Comparison of ENCODE assay signal across 23 cellular contexts in the genomic region with DNA sequence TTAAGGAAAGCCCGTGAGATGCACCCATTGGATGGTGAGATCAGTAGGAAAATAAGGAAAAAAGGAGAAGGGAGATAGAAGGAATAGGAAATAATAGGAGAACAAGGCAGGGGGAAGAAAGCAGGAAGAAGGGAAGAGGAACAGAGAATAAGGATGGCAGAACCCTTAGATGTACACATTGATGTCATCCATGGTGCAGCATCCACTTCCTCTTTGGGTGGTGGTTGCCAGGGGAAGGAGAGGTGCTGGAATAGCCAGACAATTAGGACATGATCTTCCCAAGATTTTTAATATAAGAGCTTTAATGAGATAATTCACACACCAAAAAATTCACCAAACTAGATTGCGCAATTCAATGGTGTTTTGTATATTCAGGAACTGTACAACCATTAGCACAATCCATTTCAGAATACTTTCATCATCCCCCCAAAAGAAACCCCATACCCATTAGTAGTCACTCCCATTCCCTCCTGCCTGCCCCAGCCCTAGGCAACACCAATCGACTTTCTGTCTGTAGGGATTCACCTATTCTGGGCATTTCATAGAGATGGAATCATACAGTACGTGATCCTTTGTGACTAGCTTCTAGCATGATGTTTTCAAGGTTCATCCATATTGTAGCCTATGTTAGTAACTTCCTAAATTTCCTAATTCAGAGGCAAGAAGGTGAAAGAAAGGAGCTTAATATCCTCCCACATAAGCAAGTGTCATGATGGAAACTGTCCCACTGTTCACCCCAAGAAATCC.
DNase-seq lines count a peak whose midpoint lies in the region; ATAC-seq, FAIRE-seq and TF ChIP-seq lines count a peak whose summit lies in the region.
"Had no signal": no experiment of that assay in that cellular context is flagged by ENCODE, and none has a peak within 500 bp of the region (broad histone marks: within the 10 kb centered on the region; RNA-seq: fewer than 3 reads in every experiment).

No MANE protein-coding gene starts in this region.

- TF ChIP-seq CTCF in A549 (IDR thresholded peaks at IDR 0.05) = no peak
- no peak for TF ChIP-seq CTCF in H1 (IDR thresholded peaks at IDR 0.05; ENCODE audit: control extremely low read depth in 1 of 3, insufficient read depth in 1 of 3, low read depth in 1 of 3, low read length in 3 of 3)

- no peak overlapping the region for H3K23ac ChIP-seq in H1 (ENCODE audit: insufficient read length)

- 73% methylated on average over 4 of the region's 4 CpGs for WGBS in A549 (ENCODE audit: missing lambda C conversion rate)
- WGBS in H1 (ENCODE audit: extremely low coverage in 1 of 2, insufficient coverage in 1 of 2, insufficient read length in 1 of 2, insufficient replicate concordance in 2 of 2, low coverage in 1 of 2, low lambda C conversion rate in 2 of 2, missing lambda C conversion rate in 1 of 2), 2 experiments = 92% methylated on average over 4 of the region's 4 CpGs; no CpG with 5 or more reads in 1 of the 2 experiments

- no peak overlapping the region for H4K91ac ChIP-seq in H1 (replicated peaks; ENCODE audit: insufficient read length, low read length)

- no peak for TF ChIP-seq POLR2A in A549 (IDR thresholded peaks at IDR 0.05; ENCODE audit: low read length)
- TF ChIP-seq POLR2A in H1 (IDR thresholded peaks at IDR 0.05; ENCODE audit: control extremely low read depth in 1 of 2, low read depth in 2 of 2, low read length in 2 of 2) = no peak

- H3K56ac ChIP-seq in H1 (replicated peaks; ENCODE audit: insufficient read length, low read depth, low read length) = no peak overlapping the region

- H3K18ac ChIP-seq in H1 (ENCODE audit: extremely low read depth, low read length) = no peak overlapping the region

- H3K4me3 Mint-ChIP-seq in immature natural killer cell = no peak overlapping the region
- H3K4me3 Mint-ChIP-seq: B cell, CD14-positive monocyte, GM23338 had no signal

- CTCF ChIA-PET in A549 (lab: Yijun Ruan, JAX) = interaction anchor here (0.8 to 2.3 kb wide), 8 partner anchors 8 to 129 kb away, joined by 3 to 17 read pairs (median 3); a partner anchor contains a TSS
- CTCF ChIA-PET in H1 (lab: Charles Lee; ENCODE audit: partially characterized antibody) = interaction anchor here (0.9 to 4.7 kb wide), 7 partner anchors 9 to 1447 kb away, joined by 3 to 30 read pairs (median 6); no protein-coding TSS in a partner anchor

- TF ChIP-seq EP300 in A549 (IDR thresholded peaks at IDR 0.05) (no peak), Ishikawa (IDR thresholded peaks at IDR 0.05; ENCODE audit: borderline replicate concordance) (no peak), H1 (IDR thresholded peaks at IDR 0.05; ENCODE audit: borderline replicate concordance in 1 of 2, low read depth in 2 of 2, low read length in 2 of 2) (no peak)

- H3K4me1 ChIP-seq in A549 = peaks cover 10% of the 10 kb centered on the region
- peaks cover 0 to 8% (median 3%) of the 10 kb centered on the region in 4 experiments; a peak in 5 of 7 replicates for H3K4me1 ChIP-seq in H1 (replicated peaks in 1 of 4; ENCODE audit: control insufficient read depth in 3 of 4, insufficient read depth in 4 of 4, low read length in 3 of 4)

- H3K79me1 ChIP-seq in H1 (ENCODE audit: low read depth, low read length) = no peaks in the 10 kb centered on the region

- H3K27ac Mint-ChIP-seq in immature natural killer cell = no peak overlapping the region
- H3K27ac Mint-ChIP-seq: B cell, CD14-positive monocyte, GM23338 had no signal

- H3K27ac ChIP-seq in A549 (no peak overlapping the region), H1 (ENCODE audit: low read depth, low read length) (no peak overlapping the region)
- H3K27ac ChIP-seq: SK-N-MC had no signal

- H3K23me2 ChIP-seq in H1 (ENCODE audit: low read depth, low read length) = no peaks in the 10 kb centered on the region; the same call in 1 of the 2 replicates

- ATAC-seq in A549 (no peak), GM18498 (IDR thresholded peaks at IDR 0.05; ENCODE audit: unreplicated experiment) (no peak)
- ATAC-seq: GM23338 had no signal

- H3K36me3 ChIP-seq in H1 (ENCODE audit: control insufficient read depth in 2 of 4, insufficient read depth in 4 of 4, low read length in 3 of 4) = no peaks in the 10 kb centered on the region

- no peak overlapping the region for H2BK120ac ChIP-seq in H1 (replicated peaks; ENCODE audit: low read depth, low read length)

- H4K20me1 ChIP-seq in H1 (replicated peaks in 1 of 2; ENCODE audit: control insufficient read depth in 1 of 2, insufficient read depth in 2 of 2, low read length in 2 of 2) = no peaks in the 10 kb centered on the region

- H2BK15ac ChIP-seq in H1 (ENCODE audit: low read length) = no peak overlapping the region

- no peaks in the 10 kb centered on the region for H3K79me2 ChIP-seq in H1 (ENCODE audit: control insufficient read depth in 1 of 2, insufficient read depth in 2 of 2, low read length in 2 of 2)

- H4K5ac ChIP-seq in H1 (ENCODE audit: insufficient read length, low read depth, low read length) = no peak overlapping the region

- H3K4me2 ChIP-seq in A549 = no peak overlapping the region
- no peak overlapping the region for H3K4me2 ChIP-seq in H1 (ENCODE audit: insufficient read depth in 1 of 2, low read depth in 2 of 2, low read length in 2 of 2)
- H3K4me2 ChIP-seq: GM23338 had no signal

- H2AK5ac ChIP-seq in H1 (ENCODE audit: low read depth, low read length) = no peak overlapping the region

- H2BK5ac ChIP-seq in H1 (ENCODE audit: low read depth, low read length) = no peak overlapping the region

- no peaks in the 10 kb centered on the region for H3K27me3 ChIP-seq in H1 (replicated peaks in 1 of 4; ENCODE audit: control insufficient read depth in 3 of 4, extremely low read depth in 1 of 4, insufficient read depth in 3 of 4, low read length in 3 of 4)

- no peaks in the 10 kb centered on the region for H3K36me3 Mint-ChIP-seq in immature natural killer cell
- H3K36me3 Mint-ChIP-seq: CD14-positive monocyte had no signal

- no peak overlapping the region for H3K4me3 ChIP-seq in A549
- no peak overlapping the region for H3K4me3 ChIP-seq in H1 (ENCODE audit: extremely low read depth in 1 of 4, insufficient read depth in 2 of 4, low read depth in 3 of 4, low read length in 4 of 4)
- H3K4me3 ChIP-seq: GM23338, SK-N-MC had no signal

- no peak overlapping the region for H2BK20ac ChIP-seq in H1 (ENCODE audit: low read length)

- DNase-seq in A549 (ENCODE audit: low read depth in 1 of 2, low spot score in 1 of 2) (no peak), OCI-M1 (lab: John Stamatoyannopoulos, UW) (peak; percentile 39), H1 (ENCODE audit: low read depth in 1 of 2, low spot score in 2 of 2) (no peak), immature natural killer cell (no peak)
- DNase-seq in activated CD4-positive, alpha-beta T cell treated with anti-CD3 and anti-CD28 coated beads, Interleukin-2, amount 50 U/mL, for 48 hours = no peak
- DNase-seq: DMS79 treated with DMSO at 0.1 percent for 48 hours, HCEC 1CT, MM.1S, NCI-H1105 treated with DMSO at 0.1 percent for 48 hours, NCI-H1694, NCI-H2081, NCI-H2171, NCI-H345, NCI-H524, Right ventricle myocardium superior had no signal

- no peaks in the 10 kb centered on the region for H3K9me3 ChIP-seq in A549
- no peaks in the 10 kb centered on the region for H3K9me3 ChIP-seq in H1 (ENCODE audit: insufficient read depth in 2 of 2, low read depth in 1 of 2, low read length in 1 of 2)

- H3K4me1 Mint-ChIP-seq in immature natural killer cell = no peaks in the 10 kb centered on the region
- H3K4me1 Mint-ChIP-seq: B cell, CD14-positive monocyte had no signal

- H3K9me3 Mint-ChIP-seq in immature natural killer cell = no peaks in the 10 kb centered on the region
- H3K9me3 Mint-ChIP-seq: GM23338 had no signal

- H3K27me3 Mint-ChIP-seq in immature natural killer cell (ENCODE audit: low read depth in 3 of 3) = peaks cover 0 to 4% (median 0%) of the 10 kb centered on the region in 3 donors

- H4K8ac ChIP-seq in H1 (ENCODE audit: extremely low read depth, insufficient read depth, low read length) = no peak overlapping the region

- no peak overlapping the region for H2AFZ ChIP-seq in H1 (ENCODE audit: low read length)
- H2AFZ ChIP-seq: GM23338 had no signal

- H3K4ac ChIP-seq in H1 (replicated peaks; ENCODE audit: insufficient read length, low read depth, low read length) = no peak overlapping the region

- FAIRE-seq in A549 (lab: Jason Lieb, UNC) = no peak
- FAIRE-seq in H1 (lab: Jason Lieb, UNC) = no peak
- FAIRE-seq: GM12892, GM18507 had no signal

- H3K9ac ChIP-seq in H1 (replicated peaks in 1 of 4; ENCODE audit: extremely low read depth in 1 of 4, low read depth in 3 of 4, low read length in 3 of 4) = no peak overlapping the region

- no peak for TF ChIP-seq RAD21 in A549 (conservative IDR thresholded peaks at IDR 0.05 in 1 of 2, IDR thresholded peaks at IDR 0.05 in 1 of 2)
- no peak for TF ChIP-seq RAD21 in Ishikawa (IDR thresholded peaks at IDR 0.05; ENCODE audit: low read depth)
- TF ChIP-seq RAD21 in H1 (IDR thresholded peaks at IDR 0.05 in 1 of 2, conservative IDR thresholded peaks at IDR 0.05 in 1 of 2; ENCODE audit: low read depth in 2 of 2, low read length in 2 of 2) = no peak

- POLR2A ChIA-PET in A549 (lab: Yijun Ruan, JAX) (no interaction called here), H1 (lab: Charles Lee; ENCODE audit: partially characterized antibody) (no interaction called here)

- no peak overlapping the region for H2BK12ac ChIP-seq in H1 (ENCODE audit: low read depth, low read length)

- H3K14ac ChIP-seq in H1 (ENCODE audit: insufficient read length) = no peak overlapping the region

TF ChIP-seq in A549, 52 proteins besides CTCF, POLR2A, EP300 and RAD21 (continues in another document):
- TF ChIP-seq, protein P1, sequence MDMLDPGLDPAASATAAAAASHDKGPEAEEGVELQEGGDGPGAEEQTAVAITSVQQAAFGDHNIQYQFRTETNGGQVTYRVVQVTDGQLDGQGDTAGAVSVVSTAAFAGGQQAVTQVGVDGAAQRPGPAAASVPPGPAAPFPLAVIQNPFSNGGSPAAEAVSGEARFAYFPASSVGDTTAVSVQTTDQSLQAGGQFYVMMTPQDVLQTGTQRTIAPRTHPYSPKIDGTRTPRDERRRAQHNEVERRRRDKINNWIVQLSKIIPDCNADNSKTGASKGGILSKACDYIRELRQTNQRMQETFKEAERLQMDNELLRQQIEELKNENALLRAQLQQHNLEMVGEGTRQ (IDR thresholded peaks at IDR 0.05) = no peak

TF ChIP-seq in Ishikawa, 13 proteins besides CTCF, POLR2A, EP300 and RAD21 (continues in another document):
- TF ChIP-seq CREB1 (IDR thresholded peaks at IDR 0.05; ENCODE audit: low read depth) (no peak), FOXM1 (IDR thresholded peaks at IDR 0.05; ENCODE audit: borderline replicate concordance, low read depth) (no peak)

TF ChIP-seq in H1, 55 proteins besides CTCF, POLR2A, EP300 and RAD21:
- TF ChIP-seq NRF1 (IDR thresholded peaks at IDR 0.05; ENCODE audit: low read depth, low read length) = no peak
- TF ChIP-seq CEBPB (IDR thresholded peaks at IDR 0.05; ENCODE audit: low read depth, low read length) = peak; percentile 87; the same call in 1 of the 2 replicates
TF ChIP-seq in H1: peak in this region for 1.
